24 cellular contexts compared by ENCODE assay signal in the genomic region with DNA sequence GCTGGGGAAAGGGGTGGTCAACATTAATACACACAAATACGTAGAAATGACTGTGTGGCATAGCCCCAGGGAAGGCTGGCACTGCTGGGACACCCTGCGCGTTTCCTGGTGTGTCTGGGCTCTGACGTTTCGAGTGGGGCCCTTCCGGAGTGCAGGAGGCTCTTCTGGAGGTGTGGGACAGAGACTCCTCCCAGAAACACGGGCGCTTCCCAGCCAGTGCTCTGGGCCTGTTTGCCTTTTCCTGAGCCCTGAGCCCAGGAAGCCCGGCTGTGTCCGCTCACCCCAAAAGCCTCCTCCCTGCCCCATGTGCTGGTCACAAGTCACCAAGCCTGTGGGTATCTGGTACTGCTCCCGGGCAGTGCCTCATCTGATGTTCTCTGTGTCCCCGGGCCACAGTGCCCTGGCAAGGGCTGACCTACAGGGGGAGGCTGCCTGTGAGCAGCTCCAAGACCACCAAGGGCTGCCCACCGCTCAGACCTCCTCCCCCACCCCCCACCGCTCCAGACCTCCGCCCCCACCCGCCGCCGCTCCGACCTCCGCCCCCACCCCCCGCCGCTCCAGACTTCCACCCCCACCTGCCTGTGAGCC.
"Had no signal": no experiment of that assay in that cellular context is flagged by ENCODE, and none has a peak within 500 bp of the region (broad histone marks: within the 10 kb centered on the region; RNA-seq: fewer than 3 reads in every experiment).

No MANE protein-coding gene starts in this region.

- FAIRE-seq: colon, endothelial cell of umbilical vein had no signal

- H3K9me3 Mint-ChIP-seq: central memory CD8-positive, alpha-beta T cell; dendritic cell treated with granulocyte-macrophage colony-stimulating factor and Interleukin-4, amounts not matched to agents 40 ng/mL and 50 ng/mL, for 4 days; effector memory CD8-positive, alpha-beta T cell; naive B cell; nephron; stimulated activated naive B cell treated with anti-CD40 and anti-IgM and Interleukin-4, amounts not matched to agents 10 μg/mL and 1 μg/mL and 100 μg/mL, for 72 hours; stimulated activated naive CD8-positive, alpha-beta T cell treated with anti-CD3 and anti-CD28 coated beads, Interleukin-15, amount 100 ng/mL, for 72 hours had no signal

- H3K27ac ChIP-seq: parathyroid adenoma, prostate gland, skin epidermis, testis, transverse colon had no signal

- H3K79me2 ChIP-seq: parathyroid adenoma had no signal

- DNase-seq: effector memory CD8-positive, alpha-beta T cell; foreskin melanocyte; head of caudate nucleus; hippocampal formation; kidney glomerular epithelial cell; mesendoderm; naive B cell; retina; stimulated activated CD4-positive, alpha-beta T cell treated with anti-CD3 and anti-CD28 coated beads, Interleukin-2, amount 100 ng/mL, for 24 hours; stimulated activated CD4-positive, alpha-beta T cell treated with anti-CD3 and anti-CD28 coated beads, Interleukin-4, amount 100 ng/mL, for 4 hours; stimulated activated naive B cell treated with anti-CD40 and anti-IgM and Interleukin-4, amounts not matched to agents 10 μg/mL and 1 μg/mL and 100 μg/mL, for 72 hours; stimulated activated naive CD8-positive, alpha-beta T cell treated with anti-CD3 and anti-CD28 coated beads, Interleukin-15, amount 100 ng/mL, for 72 hours; testis; transverse colon had no signal

- H3K27ac Mint-ChIP-seq: dendritic cell treated with granulocyte-macrophage colony-stimulating factor and Interleukin-4, amounts not matched to agents 40 ng/mL and 50 ng/mL, for 4 days; effector memory CD8-positive, alpha-beta T cell; stimulated activated naive B cell treated with anti-CD40 and anti-IgM and Interleukin-4, amounts not matched to agents 10 μg/mL and 1 μg/mL and 100 μg/mL, for 72 hours; stimulated activated naive CD8-positive, alpha-beta T cell treated with anti-CD3 and anti-CD28 coated beads, Interleukin-15, amount 100 ng/mL, for 72 hours had no signal

- H3K9me3 ChIP-seq: prostate gland, testis, transverse colon had no signal

- H3K4me1 Mint-ChIP-seq: central memory CD8-positive, alpha-beta T cell; naive B cell; stimulated activated naive B cell treated with anti-CD40 and anti-IgM and Interleukin-4, amounts not matched to agents 10 μg/mL and 1 μg/mL and 100 μg/mL, for 72 hours; stimulated activated naive CD8-positive, alpha-beta T cell treated with anti-CD3 and anti-CD28 coated beads, Interleukin-15, amount 100 ng/mL, for 72 hours had no signal

- H3K4me1 ChIP-seq: parathyroid adenoma, prostate gland, transverse colon had no signal

- H3K4me3 Mint-ChIP-seq: central memory CD8-positive, alpha-beta T cell; dendritic cell treated with granulocyte-macrophage colony-stimulating factor and Interleukin-4, amounts not matched to agents 40 ng/mL and 50 ng/mL, for 4 days; effector memory CD8-positive, alpha-beta T cell; naive B cell; nephron; stimulated activated naive B cell treated with anti-CD40 and anti-IgM and Interleukin-4, amounts not matched to agents 10 μg/mL and 1 μg/mL and 100 μg/mL, for 72 hours; stimulated activated naive CD8-positive, alpha-beta T cell treated with anti-CD3 and anti-CD28 coated beads, Interleukin-15, amount 100 ng/mL, for 72 hours had no signal

- H3K27me3 Mint-ChIP-seq: central memory CD8-positive, alpha-beta T cell; dendritic cell treated with granulocyte-macrophage colony-stimulating factor and Interleukin-4, amounts not matched to agents 40 ng/mL and 50 ng/mL, for 4 days; effector memory CD8-positive, alpha-beta T cell; stimulated activated naive B cell treated with anti-CD40 and anti-IgM and Interleukin-4, amounts not matched to agents 10 μg/mL and 1 μg/mL and 100 μg/mL, for 72 hours; stimulated activated naive CD8-positive, alpha-beta T cell treated with anti-CD3 and anti-CD28 coated beads, Interleukin-15, amount 100 ng/mL, for 72 hours had no signal

- H3K9ac ChIP-seq: parathyroid adenoma had no signal

- H3K4me3 ChIP-seq: prostate gland, skin epidermis, testis, transverse colon had no signal

- H3K36me3 ChIP-seq: prostate gland, transverse colon had no signal

- ATAC-seq: effector memory CD8-positive, alpha-beta T cell; left lobe of liver; sciatic nerve; stimulated activated naive B cell treated with anti-CD40 and anti-IgM and Interleukin-4, amounts not matched to agents 10 μg/mL and 1 μg/mL and 100 μg/mL, for 72 hours; stimulated activated naive CD8-positive, alpha-beta T cell treated with anti-CD3 and anti-CD28 coated beads, Interleukin-15, amount 100 ng/mL, for 72 hours had no signal

- H2AFZ ChIP-seq: parathyroid adenoma had no signal

- H3K27me3 ChIP-seq: testis, transverse colon had no signal

- H3K36me3 Mint-ChIP-seq: naive B cell; stimulated activated naive B cell treated with anti-CD40 and anti-IgM and Interleukin-4, amounts not matched to agents 10 μg/mL and 1 μg/mL and 100 μg/mL, for 72 hours had no signal
